14 cellular contexts compared by ENCODE assay signal in the genomic region with DNA sequence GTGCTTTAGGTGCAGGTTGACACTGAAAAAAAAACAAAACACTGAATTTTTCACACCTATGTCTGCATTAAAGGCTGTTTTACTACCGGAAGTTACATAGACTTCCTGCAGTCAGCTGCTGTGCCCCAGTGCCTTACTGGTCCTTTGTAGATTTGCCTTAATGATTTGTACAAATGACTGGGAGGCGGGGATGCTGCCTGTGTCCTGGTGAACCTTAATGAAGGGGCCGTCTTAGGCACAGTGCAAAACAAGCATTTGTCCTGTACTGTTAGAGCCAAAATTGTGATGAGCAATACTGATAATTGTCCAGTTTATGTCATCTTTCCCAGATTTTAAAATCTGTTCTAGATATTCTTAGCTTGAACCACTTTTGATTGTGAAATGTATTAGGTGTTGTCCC.
DNase-seq lines count a peak whose midpoint lies in the region; TF ChIP-seq lines count a peak whose summit lies in the region.
"Had no signal": no experiment of that assay in that cellular context is flagged by ENCODE, and none has a peak within 500 bp of the region (broad histone marks: within the 10 kb centered on the region; RNA-seq: fewer than 3 reads in every experiment).

No MANE protein-coding gene starts in this region.

- no peaks in the 10 kb centered on the region for H4K20me1 ChIP-seq in Loucy (ENCODE audit: insufficient read depth, low read length, poor library complexity, severe bottlenecking)

- H3K36me3 Mint-ChIP-seq in activated T-cell treated with anti-CD3 and anti-CD28 coated beads, Interleukin-2, amount 50 U/mL, for 24 hours (ENCODE audit: low read depth): peaks cover 19% of the 10 kb centered on the region

- H3K4me3 Mint-ChIP-seq in activated T-cell treated with anti-CD3 and anti-CD28 coated beads, Interleukin-2, amount 50 U/mL, for 24 hours: no peak overlapping the region
- H3K4me3 Mint-ChIP-seq: memory B cell; stimulated activated naive B cell treated with anti-CD40 and anti-IgM and Interleukin-4, amounts not matched to agents 10 μg/mL and 1 μg/mL and 100 μg/mL, for 72 hours; T-helper 2 cell treated with Interferon-gamma antibody and Interleukin-4, amounts not matched to agents 5 μg/mL and 100 μg/mL, for 36 hours had no signal

- POLR2A ChIA-PET in GM10248 (lab: Yijun Ruan, JAX): no interaction called here

- H3K9ac ChIP-seq in Loucy (ENCODE audit: low read depth, low read length, poor library complexity, severe bottlenecking): peak overlapping the region; percentile 20

- TF ChIP-seq CTCF in Loucy (conservative IDR thresholded peaks at IDR 0.05; ENCODE audit: low read length) (no peak), neutrophil (IDR thresholded peaks at IDR 0.05) (no peak), GM10248 (IDR thresholded peaks at IDR 0.05; ENCODE audit: control extremely low read depth, extremely low read depth, low read depth, missing control alignments) (no peak), GM13977 (IDR thresholded peaks at IDR 0.05; ENCODE audit: extremely low read depth, insufficient read depth, missing control alignments) (no peak)

- H3K27ac Mint-ChIP-seq in activated T-cell treated with anti-CD3 and anti-CD28 coated beads, Interleukin-2, amount 50 U/mL, for 24 hours: peak overlapping the region; percentile 10
- H3K27ac Mint-ChIP-seq: memory B cell; stimulated activated naive B cell treated with anti-CD40 and anti-IgM and Interleukin-4, amounts not matched to agents 10 μg/mL and 1 μg/mL and 100 μg/mL, for 72 hours; T-helper 2 cell treated with Interferon-gamma antibody and Interleukin-4, amounts not matched to agents 5 μg/mL and 100 μg/mL, for 36 hours had no signal

- CTCF ChIA-PET in GM10248 (lab: Yijun Ruan, JAX): no interaction called here

- H3K4me3 ChIP-seq in Loucy (ENCODE audit: low read length, poor library complexity, severe bottlenecking) (peak overlapping the region; percentile 33), neutrophil (ENCODE audit: low read depth in 1 of 2, low read length in 1 of 2) (no peak overlapping the region)

- no peaks in the 10 kb centered on the region for H3K79me2 ChIP-seq in Loucy (ENCODE audit: insufficient read depth, low read length)

- H3K9me3 ChIP-seq in Loucy (ENCODE audit: insufficient read depth, low read depth, low read length): no peaks in the 10 kb centered on the region
- H3K9me3 ChIP-seq in neutrophil: no peaks in the 10 kb centered on the region

- H3K4me1 Mint-ChIP-seq in activated T-cell treated with anti-CD3 and anti-CD28 coated beads, Interleukin-2, amount 50 U/mL, for 24 hours (ENCODE audit: low read depth): peaks cover 6% of the 10 kb centered on the region
- H3K4me1 Mint-ChIP-seq: memory B cell; stimulated activated naive B cell treated with anti-CD40 and anti-IgM and Interleukin-4, amounts not matched to agents 10 μg/mL and 1 μg/mL and 100 μg/mL, for 72 hours had no signal

- in situ Hi-C loops in GM13977 (cut with MboI; ENCODE audit: low pct_unique_long_range_greater_than_20kb, low sequenced_read_pairs, unreplicated experiment): no loop called here

- H3K4me2 ChIP-seq in Loucy (ENCODE audit: low read depth, low read length, poor library complexity, severe bottlenecking): peak overlapping the region; percentile 66

- no peaks in the 10 kb centered on the region for H3K27me3 ChIP-seq in Loucy (ENCODE audit: insufficient read depth, low read length, poor library complexity, severe bottlenecking)
- no peaks in the 10 kb centered on the region for H3K27me3 ChIP-seq in neutrophil

- peaks cover 48% of the 10 kb centered on the region for H3K4me1 ChIP-seq in Loucy (ENCODE audit: insufficient read depth, low read length, poor library complexity, severe bottlenecking)
- H3K4me1 ChIP-seq in neutrophil (ENCODE audit: control insufficient read depth in 1 of 2, insufficient read depth in 1 of 2, low read depth in 1 of 2, low read length in 1 of 2): peaks cover 7 to 10% of the 10 kb centered on the region in 2 experiments

- H3K36me3 ChIP-seq in Loucy (ENCODE audit: insufficient read depth, low read length): peaks cover 17% of the 10 kb centered on the region; the same call in 1 of the 2 replicates
- H3K36me3 ChIP-seq in neutrophil: peaks cover 57% of the 10 kb centered on the region

- H3K9me2 ChIP-seq in Loucy (replicated peaks; ENCODE audit: low read depth, low read length): no peaks in the 10 kb centered on the region

- no peaks in the 10 kb centered on the region; the same call in 1 of the 2 replicates for H3F3A ChIP-seq in Loucy (ENCODE audit: low read depth)

- no peaks in the 10 kb centered on the region for H3K9me3 Mint-ChIP-seq in activated T-cell treated with anti-CD3 and anti-CD28 coated beads, Interleukin-2, amount 50 U/mL, for 24 hours
- H3K9me3 Mint-ChIP-seq: memory B cell; stimulated activated naive B cell treated with anti-CD40 and anti-IgM and Interleukin-4, amounts not matched to agents 10 μg/mL and 1 μg/mL and 100 μg/mL, for 72 hours; T-helper 2 cell treated with Interferon-gamma antibody and Interleukin-4, amounts not matched to agents 5 μg/mL and 100 μg/mL, for 36 hours had no signal

- no peaks in the 10 kb centered on the region for H3K27me3 Mint-ChIP-seq in activated T-cell treated with anti-CD3 and anti-CD28 coated beads, Interleukin-2, amount 50 U/mL, for 24 hours
- H3K27me3 Mint-ChIP-seq: memory B cell; stimulated activated naive B cell treated with anti-CD40 and anti-IgM and Interleukin-4, amounts not matched to agents 10 μg/mL and 1 μg/mL and 100 μg/mL, for 72 hours had no signal

- H2AFZ ChIP-seq in Loucy (ENCODE audit: low read length): no peak overlapping the region

- H3K27ac ChIP-seq in neutrophil: peak overlapping the region; percentile 52
- H3K27ac ChIP-seq: epithelial cell of prostate had no signal

- DNase-seq in activated T-cell treated with anti-CD3 and anti-CD28 coated beads, Interleukin-2, amount 50 U/mL, for 24 hours: no peak
- no peak for DNase-seq in activated T-cell treated with anti-CD3 and anti-CD28 coated beads, Interleukin-2, amount 50 U/mL, for 48 hours
- peak; percentile 72 to 91 for DNase-seq in dermis microvascular lymphatic vessel endothelial cell (ENCODE audit: low read depth in 2 of 2)
- no peak for DNase-seq in GM10248 (ENCODE audit: extremely low spot score)
- no peak for DNase-seq in GM13977 (ENCODE audit: low spot score)
- no peak for DNase-seq in kidney glomerular epithelial cell (lab: John Stamatoyannopoulos, UW)
- DNase-seq: DMS 273 treated with DMSO at 0.1 percent for 48 hours; hippocampal formation; stimulated activated naive B cell treated with anti-CD40 and anti-IgM and Interleukin-4, amounts not matched to agents 10 μg/mL and 1 μg/mL and 100 μg/mL, for 72 hours had no signal

Comparison
In these comparisons a context has a peak if more than half of its experiments do, and no peak if none do; other contexts are left out.
1. DNase-seq: peak in dermis microvascular lymphatic vessel endothelial cell (2 of 2); none in activated T-cell treated with anti-CD3 and anti-CD28 coated beads, Interleukin-2, amount 50 U/mL, for 24 hours (single experiment), activated T-cell treated with anti-CD3 and anti-CD28 coated beads, Interleukin-2, amount 50 U/mL, for 48 hours (0 of 2), GM10248 (single experiment), GM13977 (single experiment) and kidney glomerular epithelial cell (single experiment).